In genomic region chr6:106014930-106015329, GRCh38 we compare ENCODE assay signal across 25 cellular contexts.
"Had no signal": no experiment of that assay in that cellular context is flagged by ENCODE, and none has a peak within 500 bp of the region (broad histone marks: within the 10 kb centered on the region; RNA-seq: fewer than 3 reads in every experiment).

No MANE protein-coding gene starts in this region.

- ATAC-seq: left colon; left ventricle myocardium superior; lower lobe of right lung; natural killer cell treated with Interleukin-12 subunit alpha and Interleukin-12 subunit beta and Interleukin-15 and Interleukin-18, amount 100 ng/mL, for 72 hours; sciatic nerve; stimulated activated effector memory CD8-positive, alpha-beta T cell treated with anti-CD3 and anti-CD28 coated beads, Interleukin-12 subunit alpha, Interleukin-12 subunit beta, amount 100 ng/mL, for 72 hours had no signal

- H3K27me3 ChIP-seq: right atrium auricular region, thyroid gland, vagina had no signal

- H3K27ac Mint-ChIP-seq: immature natural killer cell; natural killer cell treated with Interleukin-12 subunit alpha and Interleukin-12 subunit beta and Interleukin-15 and Interleukin-18, amount 100 ng/mL, for 72 hours; progenitor cell of endocrine pancreas; stimulated activated effector memory CD8-positive, alpha-beta T cell treated with anti-CD3 and anti-CD28 coated beads, Interleukin-12 subunit alpha, Interleukin-12 subunit beta, amount 100 ng/mL, for 72 hours had no signal

- H3K9me3 Mint-ChIP-seq: immature natural killer cell; natural killer cell treated with Interleukin-12 subunit alpha and Interleukin-12 subunit beta and Interleukin-15 and Interleukin-18, amount 100 ng/mL, for 72 hours; neural crest cell; stimulated activated effector memory CD8-positive, alpha-beta T cell treated with anti-CD3 and anti-CD28 coated beads, Interleukin-12 subunit alpha, Interleukin-12 subunit beta, amount 100 ng/mL, for 72 hours had no signal

- H3K36me3 Mint-ChIP-seq: natural killer cell treated with Interleukin-12 subunit alpha and Interleukin-12 subunit beta and Interleukin-15 and Interleukin-18, amount 100 ng/mL, for 72 hours had no signal

- H3K4me1 ChIP-seq: lower lobe of right lung, parathyroid adenoma, right atrium auricular region, stomach, thyroid gland, vagina had no signal

- H3K4me1 Mint-ChIP-seq: immature natural killer cell had no signal

- DNase-seq: dermis blood vessel endothelial cell; effector memory CD4-positive, alpha-beta T cell; erythroblast; hypothalamus; immature natural killer cell; islet precursor cell; kidney glomerular epithelial cell; left colon; left ventricle myocardium superior; lower lobe of right lung; stimulated activated CD4-positive, alpha-beta T cell treated with anti-CD3 and anti-CD28 coated beads, Interleukin-2, amount 100 ng/mL, for 24 hours; stimulated activated CD4-positive, alpha-beta T cell treated with anti-CD3 and anti-CD28 coated beads, Interleukin-4, amount 100 ng/mL, for 24 hours; stimulated activated naive CD4-positive, alpha-beta T cell treated with Interleukin-2 at 50 U/mL for 16 hours; stomach; thyroid gland; trophoblast cell had no signal

- H3K79me2 ChIP-seq: parathyroid adenoma had no signal

- H3K9ac ChIP-seq: parathyroid adenoma had no signal

- H2AFZ ChIP-seq: parathyroid adenoma had no signal

- H3K9me3 ChIP-seq: lower lobe of right lung, right atrium auricular region, stomach, thyroid gland, vagina had no signal

- H3K27ac ChIP-seq: coronary artery, lower lobe of right lung, parathyroid adenoma, right atrium auricular region, stomach, thyroid gland, vagina had no signal

- H3K4me3 Mint-ChIP-seq: immature natural killer cell; natural killer cell treated with Interleukin-12 subunit alpha and Interleukin-12 subunit beta and Interleukin-15 and Interleukin-18, amount 100 ng/mL, for 72 hours; neural crest cell; stimulated activated effector memory CD8-positive, alpha-beta T cell treated with anti-CD3 and anti-CD28 coated beads, Interleukin-12 subunit alpha, Interleukin-12 subunit beta, amount 100 ng/mL, for 72 hours had no signal

- H3K4me3 ChIP-seq: coronary artery, lower lobe of right lung, right atrium auricular region, stomach, thyroid gland, vagina had no signal

- H3K36me3 ChIP-seq: lower lobe of right lung, right atrium auricular region, stomach, thyroid gland, vagina had no signal
